Comparison of ENCODE assay signal across 33 cellular contexts in the genomic region with DNA sequence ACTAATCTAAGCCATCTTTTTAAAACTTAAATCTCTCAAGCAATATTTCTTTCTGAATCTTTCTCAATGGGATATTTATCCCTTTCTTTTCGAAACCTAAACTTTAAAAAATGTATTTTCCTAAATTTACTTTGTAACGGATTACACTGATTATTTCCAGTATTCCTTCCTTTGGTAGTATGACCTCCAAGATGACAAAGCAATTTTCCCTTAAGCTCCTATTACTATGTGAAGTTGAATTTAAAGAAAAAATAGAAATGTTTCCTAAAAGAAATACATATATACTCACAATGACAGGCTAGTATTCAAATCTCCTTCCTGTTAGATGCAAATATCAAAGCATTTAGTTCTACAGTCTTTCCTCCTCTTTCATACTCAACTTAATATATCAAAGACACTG. TPM values are rescaled to one million over a fixed set of nuclear protein-coding genes. Genes with fewer than 3 reads are reported as not detected.
A peak's percentile ranks its signal among the peaks of the same experiment; 100 is the strongest.
DNase-seq lines count a peak whose midpoint lies in the region; ATAC-seq and TF ChIP-seq lines count a peak whose summit lies in the region.
"Had no signal": no experiment of that assay in that cellular context is flagged by ENCODE, and none has a peak within 500 bp of the region (broad histone marks: within the 10 kb centered on the region; RNA-seq: fewer than 3 reads in every experiment).

No MANE protein-coding gene starts in this region.

- no peak overlapping the region for H4K91ac ChIP-seq in H9 (ENCODE audit: insufficient read length, low read depth, low read length)

- TF ChIP-seq CTCF in H9 (conservative IDR thresholded peaks at IDR 0.05) = no peak

- 100% methylated on average over 2 of the region's 2 CpGs for WGBS in H9 (ENCODE audit: extremely low coverage, insufficient read length, low lambda C conversion rate)
- WGBS in mesodermal cell (ENCODE audit: insufficient coverage in 2 of 2), 2 experiments = 86 to 100% methylated on average over 1 of the region's 2 CpGs

- H3K4me1 ChIP-seq in ACC112 (ENCODE audit: control insufficient read depth, insufficient read depth, low read length, unreplicated experiment) = peaks cover 32% of the 10 kb centered on the region
- no peaks in the 10 kb centered on the region for H3K4me1 ChIP-seq in H9 (ENCODE audit: insufficient read depth, low read length)
- peaks cover 18% of the 10 kb centered on the region for H3K4me1 ChIP-seq in mesodermal cell (ENCODE audit: control insufficient read depth, insufficient read depth, low read length, poor library complexity, severe bottlenecking)
- H3K4me1 ChIP-seq: prostate gland had no signal

- H2AFZ ChIP-seq in ACC112 (ENCODE audit: low read length, unreplicated experiment) = no peak overlapping the region
- no peak overlapping the region for H2AFZ ChIP-seq in H9 (ENCODE audit: low read length)

- H3K27me3 ChIP-seq in ACC112 (ENCODE audit: insufficient read depth, low read length) (no peaks in the 10 kb centered on the region), H9 (ENCODE audit: insufficient read depth, low read length) (no peaks in the 10 kb centered on the region)
- H3K27me3 ChIP-seq: body of pancreas, MG63, neutrophil, tibial nerve had no signal

- CTCF ChIA-PET in activated CD4-positive, alpha-beta memory T cell treated with anti-CD3 and anti-CD28 coated beads, Interleukin-2, amount 10 ng/mL, durations not matched to agents 7 days and 5 days (lab: Charles Lee) = no interaction called here

- H3K4me1 Mint-ChIP-seq in H9 (peaks cover 62 to 72% of the 10 kb centered on the region in 2 experiments), T-helper 17 cell (peaks cover 56% of the 10 kb centered on the region)
- H3K4me1 Mint-ChIP-seq in activated CD4-positive, alpha-beta memory T cell treated with anti-CD3 and anti-CD28 coated beads, Interleukin-2, amount 10 ng/mL, durations not matched to agents 7 days and 5 days = peaks cover 36% of the 10 kb centered on the region

- no peak overlapping the region for H3K4ac ChIP-seq in H9 (ENCODE audit: low read depth, low read length)

- no peak overlapping the region for H3K9ac ChIP-seq in H9 (ENCODE audit: extremely low read depth, insufficient read length, low read length)

- no peak overlapping the region for H3K23ac ChIP-seq in H9 (ENCODE audit: insufficient read length, low read depth, low read length)

- no peak overlapping the region for H4K8ac ChIP-seq in H9 (replicated peaks; ENCODE audit: insufficient read length, low read depth, low read length)

- H3K27ac ChIP-seq in ACC112 (ENCODE audit: low read depth, low read length) (peak overlapping the region; percentile 11), H9 (ENCODE audit: insufficient read length, low read depth, low read length) (no peak overlapping the region), mesodermal cell (ENCODE audit: low read depth, low read length, severe bottlenecking) (peak overlapping the region; percentile 3)
- H3K27ac ChIP-seq: body of pancreas, neutrophil, prostate gland, tibial nerve, VCaP had no signal

- no peak overlapping the region for H4K5ac ChIP-seq in H9 (ENCODE audit: insufficient read length, low read depth, low read length)

- no peak overlapping the region for H2BK5ac ChIP-seq in H9 (ENCODE audit: insufficient read length, low read length)

- no peak overlapping the region for H3K18ac ChIP-seq in H9 (ENCODE audit: insufficient read length, low read depth, low read length)

- no peak overlapping the region for H3K14ac ChIP-seq in H9 (ENCODE audit: insufficient read depth, low read length)

- no peaks in the 10 kb centered on the region for H3K36me3 ChIP-seq in ACC112 (ENCODE audit: insufficient read depth, low read length)
- peaks cover 6% of the 10 kb centered on the region for H3K36me3 ChIP-seq in mesodermal cell (ENCODE audit: control insufficient read depth, insufficient read depth, low read length)
- H3K36me3 ChIP-seq: HAP-1, MG63, neutrophil, prostate gland, tibial nerve had no signal

- H3K9me3 Mint-ChIP-seq in H9 = no peaks in the 10 kb centered on the region
- no peaks in the 10 kb centered on the region for H3K9me3 Mint-ChIP-seq in activated CD4-positive, alpha-beta memory T cell treated with anti-CD3 and anti-CD28 coated beads, Interleukin-2, amount 10 ng/mL, durations not matched to agents 7 days and 5 days
- H3K9me3 Mint-ChIP-seq: central memory CD8-positive, alpha-beta T cell; dendritic cell treated with granulocyte-macrophage colony-stimulating factor and Interleukin-4, amounts not matched to agents 40 ng/mL and 50 ng/mL, for 4 days had no signal

- H3K4me3 ChIP-seq in ACC112 (ENCODE audit: low read depth, low read length) = no peak overlapping the region
- no peak overlapping the region for H3K4me3 ChIP-seq in mesodermal cell (ENCODE audit: extremely low read depth, insufficient read depth, low read length, poor library complexity, severe bottlenecking)
- H3K4me3 ChIP-seq: body of pancreas, GM12878, HAP-1, MG63, prostate gland, tibial nerve had no signal

- H3K27me3 Mint-ChIP-seq in H9 (ENCODE audit: low read depth) = no peaks in the 10 kb centered on the region; the same call in 1 of the 2 replicates
- H3K27me3 Mint-ChIP-seq in T-helper 17 cell = no peaks in the 10 kb centered on the region
- H3K27me3 Mint-ChIP-seq in activated CD4-positive, alpha-beta memory T cell treated with anti-CD3 and anti-CD28 coated beads, Interleukin-2, amount 10 ng/mL, durations not matched to agents 7 days and 5 days = no peaks in the 10 kb centered on the region
- H3K27me3 Mint-ChIP-seq: central memory CD8-positive, alpha-beta T cell; dendritic cell treated with granulocyte-macrophage colony-stimulating factor and Interleukin-4, amounts not matched to agents 40 ng/mL and 50 ng/mL, for 4 days had no signal

- no peak for DNase-seq in H9
- DNase-seq in T-helper 17 cell = no peak
- no peak for DNase-seq in KBM-7
- DNase-seq in activated CD4-positive, alpha-beta memory T cell treated with anti-CD3 and anti-CD28 coated beads, Interleukin-2, amount 10 ng/mL, durations not matched to agents 7 days and 5 days = no peak
- no peak for DNase-seq in HUDEP-2 (lab: John Stamatoyannopoulos, UW; ENCODE audit: unreplicated experiment in 76 of 76)
- DNase-seq: activated CD4-positive, alpha-beta T cell treated with anti-CD3 and anti-CD28 coated beads for 4 hours; body of pancreas; erythroblast; glutamatergic neuron; mesendoderm; MG63; NCI-H1105 treated with DMSO at 0.1 percent for 48 hours; NCI-H2029; NCI-H2227 treated with DMSO at 0.1 percent for 48 hours; NCI-H526 treated with DMSO at 0.1 percent for 48 hours; SHP77; stimulated activated CD4-positive, alpha-beta T cell treated with anti-CD3 and anti-CD28 coated beads, Interleukin-4, amount 100 ng/mL, for 24 hours; SW 1271; T-helper 9 cell had no signal

- POLR2A ChIA-PET in activated CD4-positive, alpha-beta memory T cell treated with anti-CD3 and anti-CD28 coated beads, Interleukin-2, amount 10 ng/mL, durations not matched to agents 7 days and 5 days (lab: Charles Lee) = no interaction called here

- no peaks in the 10 kb centered on the region for H4K20me1 ChIP-seq in H9 (ENCODE audit: control insufficient read depth, insufficient read depth, insufficient read length)

- H2BK120ac ChIP-seq in H9 (ENCODE audit: low read depth, low read length, poor library complexity, severe bottlenecking) = no peak overlapping the region

- H3K36me3 Mint-ChIP-seq in H9 (ENCODE audit: insufficient read depth in 1 of 3, low read depth in 3 of 3) (peaks cover 0 to 10% (median 6%) of the 10 kb centered on the region in 3 experiments; a peak in 4 of 7 replicates), T-helper 17 cell (ENCODE audit: low read depth) (no peaks in the 10 kb centered on the region)
- H3K36me3 Mint-ChIP-seq in activated CD4-positive, alpha-beta memory T cell treated with anti-CD3 and anti-CD28 coated beads, Interleukin-2, amount 10 ng/mL, durations not matched to agents 7 days and 5 days (ENCODE audit: low read depth) = peaks cover 4% of the 10 kb centered on the region

- H3K79me1 ChIP-seq in H9 (ENCODE audit: insufficient read depth, low read depth, low read length, poor library complexity, severe bottlenecking) = peaks cover 5% of the 10 kb centered on the region

- H2BK20ac ChIP-seq in H9 (ENCODE audit: low read depth, low read length, poor library complexity, severe bottlenecking) = no peak overlapping the region

- H3K4me3 Mint-ChIP-seq in H9 (no peak overlapping the region), T-helper 17 cell (no peak overlapping the region)
- H3K4me3 Mint-ChIP-seq in activated CD4-positive, alpha-beta memory T cell treated with anti-CD3 and anti-CD28 coated beads, Interleukin-2, amount 10 ng/mL, durations not matched to agents 7 days and 5 days = no peak overlapping the region
- H3K4me3 Mint-ChIP-seq: central memory CD8-positive, alpha-beta T cell; dendritic cell treated with granulocyte-macrophage colony-stimulating factor and Interleukin-4, amounts not matched to agents 40 ng/mL and 50 ng/mL, for 4 days had no signal

- H3T11ph ChIP-seq in H9 (ENCODE audit: low read length) = no peak overlapping the region

- H2AK5ac ChIP-seq in H9 (ENCODE audit: insufficient read length, low read length) = no peak overlapping the region

- ATAC-seq in T-helper 17 cell (no peak), HG03469 (IDR thresholded peaks at IDR 0.05; ENCODE audit: unreplicated experiment) (no peak)
- ATAC-seq: body of pancreas, GM12878, left lobe of liver, Panc1, sciatic nerve had no signal

- no peaks in the 10 kb centered on the region for H3K23me2 ChIP-seq in H9 (ENCODE audit: insufficient read length, low read depth, low read length, poor library complexity, severe bottlenecking)

- no peak overlapping the region for H3K4me2 ChIP-seq in H9 (ENCODE audit: insufficient read depth, insufficient read length, low read length)

- H3K56ac ChIP-seq in H9 (ENCODE audit: insufficient read length, low read depth, low read length) = no peak overlapping the region

- H3K79me2 ChIP-seq in ACC112 (ENCODE audit: control insufficient read depth, insufficient read depth, low read length, unreplicated experiment) = peaks cover 96% of the 10 kb centered on the region
- H3K79me2 ChIP-seq in H9 (ENCODE audit: insufficient read depth, low read length) = peaks cover 50% of the 10 kb centered on the region

- peak overlapping the region in 2 of 3 experiments; percentile 50 to 91; a peak in 4 of 7 replicates for H3K27ac Mint-ChIP-seq in H9
- H3K27ac Mint-ChIP-seq in T-helper 17 cell = peak overlapping the region; percentile 54
- no peak overlapping the region for H3K27ac Mint-ChIP-seq in activated CD4-positive, alpha-beta memory T cell treated with anti-CD3 and anti-CD28 coated beads, Interleukin-2, amount 10 ng/mL, durations not matched to agents 7 days and 5 days
- H3K27ac Mint-ChIP-seq: dendritic cell treated with granulocyte-macrophage colony-stimulating factor and Interleukin-4, amounts not matched to agents 40 ng/mL and 50 ng/mL, for 4 days had no signal

- H2BK12ac ChIP-seq in H9 (ENCODE audit: insufficient read length, low read depth, low read length) = no peak overlapping the region

- in situ Hi-C loops in KBM-7 (cut with MboI; ENCODE audit: low pct_unique_long_range_greater_than_20kb, low sequenced_read_pairs) = no loop called here

- H3K9me3 ChIP-seq in H9 (ENCODE audit: control insufficient read depth, low read depth, low read length) (no peaks in the 10 kb centered on the region), T-helper 17 cell (ENCODE audit: control insufficient read depth, low read length, poor library complexity, severe bottlenecking) (no peaks in the 10 kb centered on the region), mesodermal cell (ENCODE audit: control insufficient read depth, low read length) (no peaks in the 10 kb centered on the region)
- H3K9me3 ChIP-seq: body of pancreas, HAP-1, MG63, neutrophil, prostate gland, tibial nerve had no signal

- no peak overlapping the region for H2BK15ac ChIP-seq in H9 (ENCODE audit: low read depth, low read length)

RNA-seq across cellular contexts. Expression of a gene that starts 15.8 kb away (rescaled TPM):
- total RNA-seq in H9 (2021) (69.1 and 76.8 TPM in 2 replicates), T-helper 17 cell (10 to 100 TPM; 53.8 to 61.3 TPM)
- polyA plus RNA-seq in mesodermal cell (2013, experiment 1 of 2) = 30.3 TPM
- 27.0 TPM for polyA plus RNA-seq in mesodermal cell (2013, experiment 2 of 2)
- total RNA-seq in activated CD4-positive, alpha-beta memory T cell treated with anti-CD3 and anti-CD28 coated beads, Interleukin-2, amount 10 ng/mL, durations not matched to agents 7 days and 5 days = 10 to 100 TPM; 49.0 to 49.3 TPM

RNA-seq across cellular contexts. Expression of a gene that starts 56.6 kb away (rescaled TPM):
- total RNA-seq in H9 (2021) (196 and 201 TPM in 2 replicates), T-helper 17 cell (100 to 1,000 TPM; 124 to 143 TPM)
- 203 TPM for polyA plus RNA-seq in mesodermal cell (2013, experiment 1 of 2)
- polyA plus RNA-seq in mesodermal cell (2013, experiment 2 of 2) = 195 TPM
- total RNA-seq in activated CD4-positive, alpha-beta memory T cell treated with anti-CD3 and anti-CD28 coated beads, Interleukin-2, amount 10 ng/mL, durations not matched to agents 7 days and 5 days = 100 to 1,000 TPM; 197 to 206 TPM
